In genomic region chr3:83882701-83883100, GRCh38 we compare ENCODE assay signal across 30 cellular contexts.
"Had no signal": no experiment of that assay in that cellular context is flagged by ENCODE, and none has a peak within 500 bp of the region (broad histone marks: within the 10 kb centered on the region; RNA-seq: fewer than 3 reads in every experiment).

No MANE protein-coding gene starts in this region.

- H3K36me3 ChIP-seq: MG63, Peyer's patch, SJSA1 had no signal

- H3K4me1 ChIP-seq: Peyer's patch, SJSA1 had no signal

- H3K27ac ChIP-seq: Peyer's patch, SJSA1 had no signal

- DNase-seq: Kasumi-1, MG63, NCI-H1048, NCI-H1092 treated with DMSO at 0.1 percent for 48 hours, NCI-H1105 treated with DMSO at 0.1 percent for 48 hours, NCI-H1417, NCI-H1436, NCI-H146, NCI-H1694, NCI-H187, NCI-H1930, NCI-H2029 treated with DMSO at 0.1 percent for 48 hours, NCI-H2081 treated with DMSO at 0.1 percent for 48 hours, NCI-H2107, NCI-H2171, NCI-H226, NCI-H446 treated with DMSO at 0.1 percent for 48 hours, NCI-H510A, NCI-H524, NCI-H526, NCI-H69, NCI-H748 treated with DMSO at 0.1 percent for 48 hours, NCI-H82, Peyer's patch, Right ventricle myocardium superior, RPMI8226, SHP77 treated with DMSO at 0.1 percent for 48 hours, SK-N-SH, T-cell had no signal

- H3K27me3 ChIP-seq: MG63, Peyer's patch, SJSA1 had no signal

- H3K9me2 ChIP-seq: SK-N-SH had no signal

- H3K9me3 ChIP-seq: MG63, Peyer's patch, SK-N-SH had no signal

- H3K9ac ChIP-seq: SK-N-SH had no signal

- H3K4me2 ChIP-seq: SK-N-SH had no signal

- ATAC-seq: T-cell had no signal

- H3K4me3 ChIP-seq: MG63, Peyer's patch, SJSA1 had no signal
